Comparison of ENCODE assay signal across 1 cellular context in the genomic region with DNA sequence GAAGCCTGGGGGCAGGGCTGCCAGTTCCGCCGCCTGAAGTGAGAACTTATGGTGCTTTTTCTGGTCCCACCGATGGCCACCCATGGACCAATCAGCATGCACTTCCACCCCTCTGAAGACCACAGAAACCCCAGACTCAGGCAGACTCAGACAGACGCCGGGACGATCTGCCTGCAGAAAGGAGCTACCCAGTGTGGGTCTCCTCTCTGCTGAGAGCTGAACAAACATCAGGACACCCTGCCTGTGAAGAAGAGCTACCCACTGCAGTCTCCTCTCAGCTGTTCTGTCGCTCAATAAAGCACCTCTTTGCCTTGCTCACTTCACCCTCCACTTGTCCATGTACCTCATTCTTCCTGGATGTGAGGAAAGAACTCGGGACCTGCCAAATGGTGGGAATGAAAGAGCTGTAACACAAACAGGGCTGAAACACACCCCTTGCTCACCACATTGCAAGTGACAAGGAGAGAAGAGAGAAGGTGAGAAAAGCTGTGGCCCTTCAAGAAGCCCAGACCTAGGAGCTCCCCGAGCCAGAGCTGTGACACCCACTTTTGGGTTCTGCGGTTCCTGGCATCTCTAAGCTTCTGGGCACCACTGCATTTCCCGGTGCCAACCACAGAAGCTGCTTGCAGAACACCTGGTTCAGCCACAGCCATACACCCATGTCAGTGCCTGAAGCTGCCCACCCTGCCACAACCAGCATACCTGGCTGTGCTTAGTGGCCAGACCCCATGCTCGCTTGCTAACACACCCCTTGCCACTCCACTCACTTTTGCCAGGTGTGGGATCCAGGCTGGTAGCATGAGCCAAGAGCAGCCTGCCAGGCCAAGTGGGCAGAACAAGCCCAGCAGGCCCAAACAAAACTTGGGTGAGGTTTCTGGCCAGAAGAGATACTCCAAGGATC.
TF ChIP-seq lines count a peak whose summit lies in the region.

No MANE protein-coding gene starts in this region.

TF ChIP-seq in HepG2, 621 proteins besides CTCF, POLR2A, EP300 and RAD21 (continued from another document):
- TF ChIP-seq, protein P1, sequence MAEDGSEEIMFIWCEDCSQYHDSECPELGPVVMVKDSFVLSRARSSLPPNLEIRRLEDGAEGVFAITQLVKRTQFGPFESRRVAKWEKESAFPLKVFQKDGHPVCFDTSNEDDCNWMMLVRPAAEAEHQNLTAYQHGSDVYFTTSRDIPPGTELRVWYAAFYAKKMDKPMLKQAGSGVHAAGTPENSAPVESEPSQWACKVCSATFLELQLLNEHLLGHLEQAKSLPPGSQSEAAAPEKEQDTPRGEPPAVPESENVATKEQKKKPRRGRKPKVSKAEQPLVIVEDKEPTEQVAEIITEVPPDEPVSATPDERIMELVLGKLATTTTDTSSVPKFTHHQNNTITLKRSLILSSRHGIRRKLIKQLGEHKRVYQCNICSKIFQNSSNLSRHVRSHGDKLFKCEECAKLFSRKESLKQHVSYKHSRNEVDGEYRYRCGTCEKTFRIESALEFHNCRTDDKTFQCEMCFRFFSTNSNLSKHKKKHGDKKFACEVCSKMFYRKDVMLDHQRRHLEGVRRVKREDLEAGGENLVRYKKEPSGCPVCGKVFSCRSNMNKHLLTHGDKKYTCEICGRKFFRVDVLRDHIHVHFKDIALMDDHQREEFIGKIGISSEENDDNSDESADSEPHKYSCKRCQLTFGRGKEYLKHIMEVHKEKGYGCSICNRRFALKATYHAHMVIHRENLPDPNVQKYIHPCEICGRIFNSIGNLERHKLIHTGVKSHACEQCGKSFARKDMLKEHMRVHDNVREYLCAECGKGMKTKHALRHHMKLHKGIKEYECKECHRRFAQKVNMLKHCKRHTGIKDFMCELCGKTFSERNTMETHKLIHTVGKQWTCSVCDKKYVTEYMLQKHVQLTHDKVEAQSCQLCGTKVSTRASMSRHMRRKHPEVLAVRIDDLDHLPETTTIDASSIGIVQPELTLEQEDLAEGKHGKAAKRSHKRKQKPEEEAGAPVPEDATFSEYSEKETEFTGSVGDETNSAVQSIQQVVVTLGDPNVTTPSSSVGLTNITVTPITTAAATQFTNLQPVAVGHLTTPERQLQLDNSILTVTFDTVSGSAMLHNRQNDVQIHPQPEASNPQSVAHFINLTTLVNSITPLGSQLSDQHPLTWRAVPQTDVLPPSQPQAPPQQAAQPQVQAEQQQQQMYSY (CRISPR knock-in tag; IDR thresholded peaks at IDR 0.05) = no peak
- no peak for TF ChIP-seq RFXAP (CRISPR knock-in tag; IDR thresholded peaks at IDR 0.05; ENCODE audit: borderline replicate concordance)
- no peak for TF ChIP-seq MAF1 (CRISPR knock-in tag; IDR thresholded peaks at IDR 0.05; ENCODE audit: borderline replicate concordance)
- TF ChIP-seq HIVEP1 (CRISPR knock-in tag; IDR thresholded peaks at IDR 0.05) = no peak
- no peak for TF ChIP-seq PHB2 (IDR thresholded peaks at IDR 0.05; ENCODE audit: partially characterized antibody)
- no peak for TF ChIP-seq RCOR2 (CRISPR knock-in tag; IDR thresholded peaks at IDR 0.05)
- no peak for TF ChIP-seq ZBTB4 (CRISPR knock-in tag; IDR thresholded peaks at IDR 0.05; ENCODE audit: borderline replicate concordance)
- no peak for TF ChIP-seq HNRNPH1 (optimal IDR thresholded peaks at IDR 0.05; ENCODE audit: low read depth, low read length)
- no peak for TF ChIP-seq U2AF1 (optimal IDR thresholded peaks at IDR 0.05; ENCODE audit: low read depth, low read length)
- TF ChIP-seq, protein P2, sequence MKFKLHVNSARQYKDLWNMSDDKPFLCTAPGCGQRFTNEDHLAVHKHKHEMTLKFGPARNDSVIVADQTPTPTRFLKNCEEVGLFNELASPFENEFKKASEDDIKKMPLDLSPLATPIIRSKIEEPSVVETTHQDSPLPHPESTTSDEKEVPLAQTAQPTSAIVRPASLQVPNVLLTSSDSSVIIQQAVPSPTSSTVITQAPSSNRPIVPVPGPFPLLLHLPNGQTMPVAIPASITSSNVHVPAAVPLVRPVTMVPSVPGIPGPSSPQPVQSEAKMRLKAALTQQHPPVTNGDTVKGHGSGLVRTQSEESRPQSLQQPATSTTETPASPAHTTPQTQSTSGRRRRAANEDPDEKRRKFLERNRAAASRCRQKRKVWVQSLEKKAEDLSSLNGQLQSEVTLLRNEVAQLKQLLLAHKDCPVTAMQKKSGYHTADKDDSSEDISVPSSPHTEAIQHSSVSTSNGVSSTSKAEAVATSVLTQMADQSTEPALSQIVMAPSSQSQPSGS (CRISPR knock-in tag; IDR thresholded peaks at IDR 0.05) = no peak
- TF ChIP-seq JUND (CRISPR knock-in tag; IDR thresholded peaks at IDR 0.05) = no peak
- TF ChIP-seq SPEN (CRISPR knock-in tag; IDR thresholded peaks at IDR 0.05; ENCODE audit: low read depth) = no peak
- TF ChIP-seq GPBP1L1 (CRISPR knock-in tag; IDR thresholded peaks at IDR 0.05) = no peak
